25 cellular contexts compared by ENCODE assay signal in the genomic region with DNA sequence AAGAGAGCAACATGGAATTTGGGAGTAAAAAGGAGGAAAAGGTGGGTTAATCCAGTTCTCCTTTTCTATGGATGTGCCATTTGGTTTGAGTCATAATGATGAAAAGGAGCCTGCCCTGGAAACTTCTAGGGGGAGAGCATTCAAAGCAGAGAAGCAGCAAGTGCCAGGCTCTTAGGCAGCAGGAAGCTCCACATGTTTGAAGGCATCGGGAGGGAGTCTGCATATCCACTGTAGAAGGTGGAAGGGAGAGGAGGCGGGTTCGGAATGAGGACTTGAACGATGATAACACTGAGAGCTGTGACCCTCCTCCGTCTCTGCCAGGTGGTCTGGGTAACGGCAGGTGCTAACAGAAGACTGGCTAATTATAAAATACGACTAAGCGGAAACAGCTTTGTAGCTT.
"Had no signal": no experiment of that assay in that cellular context is flagged by ENCODE, and none has a peak within 500 bp of the region (broad histone marks: within the 10 kb centered on the region; RNA-seq: fewer than 3 reads in every experiment).

No MANE protein-coding gene starts in this region.

- H3K9me3 ChIP-seq: esophagus muscularis mucosa, gastroesophageal sphincter, heart left ventricle, mucosa of descending colon, suprapubic skin, transverse colon, upper lobe of right lung, uterus had no signal

- H3K4me2 ChIP-seq: smooth muscle cell had no signal

- H3K79me2 ChIP-seq: parathyroid adenoma had no signal

- H3K27me3 ChIP-seq: esophagus muscularis mucosa, foreskin keratinocyte, gastroesophageal sphincter, heart left ventricle, suprapubic skin, transverse colon, upper lobe of right lung, uterus had no signal

- H2AFZ ChIP-seq: parathyroid adenoma had no signal

- DNase-seq: dermis blood vessel endothelial cell; effector memory CD4-positive, alpha-beta T cell; foreskin keratinocyte; heart left ventricle; hippocampal formation; mesenchymal stem cell; mucosa of descending colon; naive B cell; stimulated activated CD4-positive, alpha-beta T cell treated with anti-CD3 and anti-CD28 coated beads, Interleukin-12 subunit alpha, Interleukin-12 subunit beta, amount 100 ng/mL, for 4 hours; stimulated activated CD4-positive, alpha-beta T cell treated with anti-CD3 and anti-CD28 coated beads, Interleukin-1b, Interleukin-23, amount 100 ng/mL, for 48 hours; stimulated activated CD4-positive, alpha-beta T cell treated with anti-CD3 and anti-CD28 coated beads, Interleukin-4, amount 100 ng/mL, for 1 hour; stimulated activated CD8-positive, alpha-beta memory T cell treated with anti-CD3 and anti-CD28 coated beads, Interleukin-4, amount 100 ng/mL, for 48 hours; stimulated activated naive CD4-positive, alpha-beta T cell; stimulated activated naive CD8-positive, alpha-beta T cell treated with anti-CD3 and anti-CD28 coated beads, Interleukin-15, amount 100 ng/mL, for 72 hours; transverse colon; upper lobe of right lung; uterus had no signal

- H3K4me1 ChIP-seq: foreskin keratinocyte, parathyroid adenoma, suprapubic skin, transverse colon, upper lobe of right lung had no signal

- H3K27ac ChIP-seq: coronary artery, esophagus muscularis mucosa, foreskin keratinocyte, gastroesophageal sphincter, heart left ventricle, parathyroid adenoma, suprapubic skin, transverse colon, upper lobe of right lung, uterus had no signal

- H3K36me3 ChIP-seq: esophagus muscularis mucosa, gastroesophageal sphincter, heart left ventricle, suprapubic skin, transverse colon, upper lobe of right lung, uterus had no signal

- ATAC-seq: foreskin keratinocyte; gastroesophageal sphincter; mucosa of descending colon; natural killer cell treated with Interleukin-12 subunit alpha and Interleukin-12 subunit beta and Interleukin-15 and Interleukin-18, amount 100 ng/mL, for 72 hours; sciatic nerve; stimulated activated naive CD8-positive, alpha-beta T cell treated with anti-CD3 and anti-CD28 coated beads, Interleukin-15, amount 100 ng/mL, for 72 hours; upper lobe of right lung had no signal

- H3K4me3 ChIP-seq: coronary artery, esophagus muscularis mucosa, gastroesophageal sphincter, heart left ventricle, mucosa of descending colon, smooth muscle cell, suprapubic skin, transverse colon, upper lobe of right lung, uterus had no signal
